ENCODE assay signal across 8 cellular contexts in the genomic region with DNA sequence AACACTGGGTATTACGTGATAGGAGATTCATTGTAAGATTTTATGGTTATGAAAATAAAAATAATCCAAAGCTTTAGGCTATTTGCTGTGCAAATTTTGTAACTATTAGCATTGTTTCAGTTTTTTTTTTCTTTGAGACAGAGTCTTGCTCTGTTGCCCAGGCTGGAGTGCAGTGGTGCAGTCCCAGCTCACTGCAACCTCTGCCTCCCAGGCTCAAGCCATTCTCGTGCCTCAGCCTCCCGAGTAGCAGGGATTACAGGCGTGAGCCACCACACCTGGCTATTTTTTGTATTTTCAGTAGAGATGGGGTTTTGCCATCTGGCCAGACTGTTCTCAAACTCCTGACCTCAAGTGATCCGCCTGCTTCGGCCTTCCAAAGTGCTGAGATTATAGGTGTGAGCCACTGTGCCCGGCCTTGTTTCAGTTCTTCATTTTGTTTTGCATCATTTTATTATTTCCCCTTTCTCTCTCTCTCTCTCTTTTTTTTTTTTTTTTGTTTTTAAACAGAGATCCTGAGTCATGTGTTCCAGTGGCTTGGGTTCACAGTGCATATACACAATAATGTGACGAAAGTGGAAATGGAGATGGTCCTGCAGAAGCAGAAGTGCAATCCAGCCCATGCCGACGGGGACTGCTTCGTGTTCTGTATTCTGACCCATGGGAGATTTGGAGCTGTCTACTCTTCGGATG. TPM values are rescaled to one million over a fixed set of nuclear protein-coding genes. Genes with fewer than 3 reads are reported as not detected.
DNase-seq lines count a peak whose midpoint lies in the region; ATAC-seq and TF ChIP-seq lines count a peak whose summit lies in the region.

No MANE protein-coding gene starts in this region.

- H3K27ac Mint-ChIP-seq in T-helper 17 cell, result peak overlapping the region; percentile 29

- H3K4me1 ChIP-seq in right atrium auricular region, result no peaks in the 10 kb centered on the region
- H3K4me1 ChIP-seq in upper lobe of right lung, result peaks cover 12% of the 10 kb centered on the region

- intact Hi-C loops in Right ventricle myocardium superior (cut with DNase I), result no loop called here
- intact Hi-C loops in upper lobe of right lung (cut with DNase I), result no loop called here

- DNase-seq in Right ventricle myocardium superior (peak; percentile 55), right atrium auricular region (ENCODE audit: low spot score) (no peak), T-helper 17 cell (no peak), upper lobe of right lung (no peak), NCI-H446 (lab: John Stamatoyannopoulos, UW) (no peak), NCI-H1436 treated with DMSO at 0.1 percent for 48 hours (lab: John Stamatoyannopoulos, UW) (no peak)
- no peak for DNase-seq in stimulated activated CD4-positive, alpha-beta T cell treated with anti-CD3 and anti-CD28 coated beads, Interleukin-1b, Interleukin-23, amount 100 ng/mL, for 48 hours

- no peak overlapping the region for H3K4me3 Mint-ChIP-seq in T-helper 17 cell

- ATAC-seq in Right ventricle myocardium superior (ENCODE audit: poor library complexity) (peak; percentile 82), HG03097 (IDR thresholded peaks at IDR 0.05; ENCODE audit: low FRiP score, unreplicated experiment) (peak; percentile 67), T-helper 17 cell (peak; percentile 43), upper lobe of right lung (peak; percentile 91)

- H3K36me3 Mint-ChIP-seq in T-helper 17 cell (ENCODE audit: low read depth), result peaks cover 10% of the 10 kb centered on the region

- H3K27ac ChIP-seq in right atrium auricular region (peak overlapping the region in 1 of 2 donors; percentile 46), upper lobe of right lung (peak overlapping the region; percentile 56)

- peaks cover 20% of the 10 kb centered on the region for H3K4me1 Mint-ChIP-seq in T-helper 17 cell

- H3K27me3 ChIP-seq in right atrium auricular region, result no peaks in the 10 kb centered on the region
- no peaks in the 10 kb centered on the region for H3K27me3 ChIP-seq in upper lobe of right lung

- TF ChIP-seq CTCF in right atrium auricular region (IDR thresholded peaks at IDR 0.05) (no peak), upper lobe of right lung (IDR thresholded peaks at IDR 0.05) (no peak)

- no peaks in the 10 kb centered on the region for H3K27me3 Mint-ChIP-seq in T-helper 17 cell

- H3K9me3 ChIP-seq in right atrium auricular region, result no peaks in the 10 kb centered on the region
- no peaks in the 10 kb centered on the region for H3K9me3 ChIP-seq in T-helper 17 cell (ENCODE audit: control insufficient read depth, low read length, poor library complexity, severe bottlenecking)
- no peaks in the 10 kb centered on the region for H3K9me3 ChIP-seq in upper lobe of right lung

- H3K36me3 ChIP-seq in right atrium auricular region, result no peaks in the 10 kb centered on the region
- peaks cover 55% of the 10 kb centered on the region for H3K36me3 ChIP-seq in upper lobe of right lung

- H3K4me3 ChIP-seq in right atrium auricular region (no peak overlapping the region), upper lobe of right lung (no peak overlapping the region)

RNA-seq across cellular contexts. Expression of a gene that starts 25.8 kb away (rescaled TPM):
- 5.4 TPM for total RNA-seq in Right ventricle myocardium superior
- total RNA-seq in right atrium auricular region, result 1 to 10 TPM; 3.5 to 6.8 TPM
- total RNA-seq in T-helper 17 cell, result 10 to 100 TPM; 16.4 to 21.2 TPM
- total RNA-seq in upper lobe of right lung, result 31.6 TPM

RNA-seq across cellular contexts. Expression of a gene that starts 51.6 kb away (rescaled TPM):
- total RNA-seq in Right ventricle myocardium superior (2.8 TPM), right atrium auricular region (1 to 10 TPM; 3.5 to 5.1 TPM), T-helper 17 cell (100 to 1,000 TPM; 191 to 201 TPM), upper lobe of right lung (39.5 TPM)
